ENCODE assay signal across 11 cellular contexts in the genomic region with DNA sequence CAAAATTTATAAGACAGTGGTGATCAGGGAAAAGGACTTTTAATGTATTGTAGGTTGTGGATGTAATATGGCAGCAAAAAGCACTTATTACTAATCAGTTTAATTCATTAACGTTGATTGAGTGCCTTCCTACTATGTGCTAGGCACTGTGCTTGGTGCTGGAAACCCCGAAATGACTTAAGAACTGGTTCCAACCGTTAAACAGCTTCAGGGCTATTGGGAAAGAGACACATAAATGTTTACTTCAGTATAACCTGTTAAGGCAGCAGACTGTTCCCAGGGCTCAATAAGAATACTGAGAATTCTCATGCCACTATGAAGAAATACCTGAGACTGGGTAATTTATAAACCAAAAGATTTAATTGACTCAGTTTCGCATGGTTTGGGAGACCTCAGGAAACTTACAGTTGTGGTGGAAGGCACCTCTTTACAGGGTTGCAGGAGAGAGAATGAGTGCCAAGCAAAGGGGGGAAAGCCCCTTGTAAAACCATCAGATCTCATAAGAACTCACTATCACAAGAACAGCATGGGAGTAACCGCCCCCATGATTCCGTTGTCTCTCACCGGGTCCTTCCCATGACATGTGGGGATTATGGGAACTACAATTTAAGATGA. TPM values are rescaled to one million over a fixed set of nuclear protein-coding genes. Genes with fewer than 3 reads are reported as not detected.
DNase-seq lines count a peak whose midpoint lies in the region; ATAC-seq and TF ChIP-seq lines count a peak whose summit lies in the region.
"Had no signal": no experiment of that assay in that cellular context is flagged by ENCODE, and none has a peak within 500 bp of the region (broad histone marks: within the 10 kb centered on the region; RNA-seq: fewer than 3 reads in every experiment).

No MANE protein-coding gene starts in this region.

- peak overlapping the region; percentile 77 for H3K4me3 Mint-ChIP-seq in activated CD4-positive, alpha-beta T cell treated with anti-CD3 and anti-CD28 coated beads for 36 hours
- H3K4me3 Mint-ChIP-seq in effector memory CD8-positive, alpha-beta T cell, result peak overlapping the region; percentile 90 to 91

- no peaks in the 10 kb centered on the region for H3K9me3 Mint-ChIP-seq in activated CD4-positive, alpha-beta T cell treated with anti-CD3 and anti-CD28 coated beads for 36 hours (ENCODE audit: low read depth)
- no peaks in the 10 kb centered on the region for H3K9me3 Mint-ChIP-seq in effector memory CD8-positive, alpha-beta T cell

- no peaks in the 10 kb centered on the region for H3K27me3 Mint-ChIP-seq in activated CD4-positive, alpha-beta T cell treated with anti-CD3 and anti-CD28 coated beads for 36 hours
- H3K27me3 Mint-ChIP-seq in effector memory CD8-positive, alpha-beta T cell, result no peaks in the 10 kb centered on the region

- CTCF ChIA-PET in activated CD4-positive, alpha-beta T cell treated with anti-CD3 and anti-CD28 coated beads for 36 hours (lab: Charles Lee), result no interaction called here
- CTCF ChIA-PET in Panc1 (lab: Charles Lee), result no interaction called here

- H3K27ac ChIP-seq in Panc1 (ENCODE audit: low read length) (peak overlapping the region; percentile 95), gastrocnemius medialis (peak overlapping the region in 3 of 4 donors; percentile 97 to 99 (median 99))

- no peaks in the 10 kb centered on the region for H3K27me3 ChIP-seq in Panc1 (ENCODE audit: control insufficient read depth, insufficient read depth, low read length)
- no peaks in the 10 kb centered on the region for H3K27me3 ChIP-seq in gastrocnemius medialis

- peak overlapping the region; percentile 83 for H3K27ac Mint-ChIP-seq in activated CD4-positive, alpha-beta T cell treated with anti-CD3 and anti-CD28 coated beads for 36 hours
- no peak overlapping the region for H3K27ac Mint-ChIP-seq in effector memory CD8-positive, alpha-beta T cell

- BruUV-seq in Panc1 (replicated peaks; lab: Mats Ljungman, UMichigan), result TSS peak; percentile 89

- peaks cover 14% of the 10 kb centered on the region for H3K4me1 ChIP-seq in Panc1 (ENCODE audit: control insufficient read depth, insufficient read depth, low read length)
- H3K4me1 ChIP-seq in gastrocnemius medialis, result peaks cover 34 to 39% of the 10 kb centered on the region in 2 donors

- peaks cover 3% of the 10 kb centered on the region for H3K36me3 Mint-ChIP-seq in activated CD4-positive, alpha-beta T cell treated with anti-CD3 and anti-CD28 coated beads for 36 hours (ENCODE audit: low read depth)
- no peaks in the 10 kb centered on the region for H3K36me3 Mint-ChIP-seq in effector memory CD8-positive, alpha-beta T cell (ENCODE audit: insufficient read depth)

- in situ Hi-C loops in Panc1 (cut with HindIII; ENCODE audit: low pct_unique_long_range_greater_than_20kb, low sequenced_read_pairs) (no loop called here), gastrocnemius medialis (cut with MboI; ENCODE audit: low sequenced_read_pairs in 4 of 4) (no loop called here), ACHN (cut with HindIII; ENCODE audit: low pct_ligation_motif_present, low pct_unique_long_range_greater_than_20kb, low sequenced_read_pairs) (no loop called here)

- no peak for TF ChIP-seq POLR2A in gastrocnemius medialis (IDR thresholded peaks at IDR 0.05)

- TF ChIP-seq CTCF in Panc1 (IDR thresholded peaks at IDR 0.05) (no peak), gastrocnemius medialis (IDR thresholded peaks at IDR 0.05 in 4 of 5, conservative IDR thresholded peaks at IDR 0.05 in 1 of 5) (no peak)

- peak; percentile 18 for DNase-seq in activated CD4-positive, alpha-beta T cell treated with anti-CD3 and anti-CD28 coated beads for 36 hours
- DNase-seq in activated CD4-positive, alpha-beta T cell treated with anti-CD3 and anti-CD28 coated beads, Interleukin-2, amount 50 U/mL, for 4 hours, result no peak
- no peak for DNase-seq in Panc1 (ENCODE audit: low read depth, low spot score)
- DNase-seq in effector memory CD8-positive, alpha-beta T cell, result no peak
- DNase-seq in gastrocnemius medialis, result no peak
- no peak for DNase-seq in GOT3 (lab: John Stamatoyannopoulos, UW)
- no peak for DNase-seq in ACHN
- DNase-seq in NK-92 (lab: John Stamatoyannopoulos, UW; ENCODE audit: unreplicated experiment), result no peak
- DNase-seq: DND-41; effector CD8-positive, alpha-beta T cell; head of caudate nucleus had no signal

- H3K36me3 ChIP-seq in Panc1 (ENCODE audit: control insufficient read depth, insufficient read depth, low read length) (no peaks in the 10 kb centered on the region), gastrocnemius medialis (no peaks in the 10 kb centered on the region)

- H3K4me3 ChIP-seq in Panc1 (ENCODE audit: low read depth in 2 of 2, low read length in 2 of 2) (no peak overlapping the region; a peak in 2 of 4 replicates), gastrocnemius medialis (no peak overlapping the region)

- peaks cover 40% of the 10 kb centered on the region for H3K4me1 Mint-ChIP-seq in activated CD4-positive, alpha-beta T cell treated with anti-CD3 and anti-CD28 coated beads for 36 hours
- peaks cover 17 to 19% of the 10 kb centered on the region in 2 donors for H3K4me1 Mint-ChIP-seq in effector memory CD8-positive, alpha-beta T cell (ENCODE audit: low read depth in 2 of 2)

- no peak for ATAC-seq in activated CD4-positive, alpha-beta T cell treated with anti-CD3 and anti-CD28 coated beads for 36 hours
- ATAC-seq in Panc1, result no peak
- ATAC-seq in effector memory CD8-positive, alpha-beta T cell (replicated peaks), result no peak
- no peak for ATAC-seq in gastrocnemius medialis

- intact Hi-C loops in activated CD4-positive, alpha-beta T cell treated with anti-CD3 and anti-CD28 coated beads for 36 hours (cut with DNase I, micrococcal nuclease), result loop anchor here (10.0 kb wide), 2 partner anchors 98 to 818 kb away; no protein-coding TSS in a partner anchor
- intact Hi-C loops in Panc1 (cut with micrococcal nuclease; ENCODE audit: unreplicated experiment), result no loop called here
- intact Hi-C loops in gastrocnemius medialis (cut with DNase I; ENCODE audit: low total_unique reads), result loop anchor here (5.0 kb wide), 1 partner anchor 384 kb away; a partner anchor contains a TSS

- no peaks in the 10 kb centered on the region for H3K9me3 ChIP-seq in Panc1 (ENCODE audit: control insufficient read depth, insufficient read depth, low read depth, low read length)
- H3K9me3 ChIP-seq in gastrocnemius medialis, result no peaks in the 10 kb centered on the region

- POLR2A ChIA-PET in activated CD4-positive, alpha-beta T cell treated with anti-CD3 and anti-CD28 coated beads for 36 hours (lab: Charles Lee), result no interaction called here
- POLR2A ChIA-PET in Panc1 (lab: Charles Lee), result no interaction called here

RNA-seq across cellular contexts. Expression of a gene that starts 1.1 kb away (rescaled TPM):
- 10 to 100 TPM; 10.3 to 11.3 TPM for total RNA-seq in activated CD4-positive, alpha-beta T cell treated with anti-CD3 and anti-CD28 coated beads for 36 hours
- total RNA-seq in Panc1 (2021; ENCODE audit: unreplicated experiment) (69.4 TPM), gastrocnemius medialis (10 to 100 TPM in 3 of 4 donors, 1 to 10 TPM in 1; 9.2 to 30.8 (median 13.6) TPM)
- 27.8 TPM for polyA plus RNA-seq in Panc1 (2012; ENCODE audit: insufficient read length)
